ENCODE assay signal across 1 cellular context in the genomic region with DNA sequence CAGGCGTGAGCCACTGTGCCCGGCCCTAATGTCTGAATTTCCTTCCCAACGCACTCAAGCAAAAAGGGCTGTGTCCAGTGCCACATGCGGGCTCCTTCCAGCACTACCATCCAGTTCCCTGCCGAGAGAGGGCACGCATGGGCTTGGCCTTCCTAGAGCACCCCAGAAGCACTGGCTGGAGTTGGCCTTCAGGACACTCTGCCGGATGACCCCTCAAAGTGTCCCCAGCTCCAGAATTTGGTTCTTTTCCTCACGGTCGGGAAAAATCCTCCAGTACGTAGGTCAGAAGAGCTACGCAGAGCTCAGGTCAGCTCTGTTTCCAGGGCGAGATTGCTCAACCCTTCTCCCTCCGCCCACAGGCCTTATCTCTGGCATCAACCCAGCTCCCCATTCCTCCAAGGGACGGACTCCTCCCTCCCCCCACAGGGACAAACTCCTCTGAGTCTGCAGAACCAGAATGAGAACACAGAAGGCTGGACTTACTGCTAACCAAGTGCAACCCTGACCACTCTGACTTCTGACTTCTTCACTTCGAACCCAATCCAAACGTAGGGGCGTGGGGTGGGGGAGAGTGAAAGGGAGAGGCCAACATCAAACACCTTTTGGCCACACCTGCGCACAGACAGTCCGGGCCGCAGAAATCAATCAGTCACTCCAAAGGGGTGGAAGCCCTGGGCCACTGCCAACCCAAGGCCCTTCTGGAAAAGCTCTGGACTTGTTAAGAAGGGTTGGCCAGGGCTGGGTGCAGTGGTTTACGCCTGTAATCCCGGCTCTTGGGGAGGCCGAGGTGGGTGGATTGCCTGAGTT.
TF ChIP-seq lines count a peak whose summit lies in the region.

No MANE protein-coding gene starts in this region.

TF ChIP-seq in SK-N-SH treated with all-trans-retinoic acid at 6 μM for 48 hours, 23 proteins besides CTCF, POLR2A, EP300 and RAD21 (continued from another document):
- TF ChIP-seq, protein P1, sequence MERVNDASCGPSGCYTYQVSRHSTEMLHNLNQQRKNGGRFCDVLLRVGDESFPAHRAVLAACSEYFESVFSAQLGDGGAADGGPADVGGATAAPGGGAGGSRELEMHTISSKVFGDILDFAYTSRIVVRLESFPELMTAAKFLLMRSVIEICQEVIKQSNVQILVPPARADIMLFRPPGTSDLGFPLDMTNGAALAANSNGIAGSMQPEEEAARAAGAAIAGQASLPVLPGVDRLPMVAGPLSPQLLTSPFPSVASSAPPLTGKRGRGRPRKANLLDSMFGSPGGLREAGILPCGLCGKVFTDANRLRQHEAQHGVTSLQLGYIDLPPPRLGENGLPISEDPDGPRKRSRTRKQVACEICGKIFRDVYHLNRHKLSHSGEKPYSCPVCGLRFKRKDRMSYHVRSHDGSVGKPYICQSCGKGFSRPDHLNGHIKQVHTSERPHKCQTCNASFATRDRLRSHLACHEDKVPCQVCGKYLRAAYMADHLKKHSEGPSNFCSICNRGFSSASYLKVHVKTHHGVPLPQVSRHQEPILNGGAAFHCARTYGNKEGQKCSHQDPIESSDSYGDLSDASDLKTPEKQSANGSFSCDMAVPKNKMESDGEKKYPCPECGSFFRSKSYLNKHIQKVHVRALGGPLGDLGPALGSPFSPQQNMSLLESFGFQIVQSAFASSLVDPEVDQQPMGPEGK (CRISPR knock-in tag; IDR thresholded peaks at IDR 0.05; ENCODE audit: borderline replicate concordance), result peak; percentile 37; the same call in 1 of the 2 replicates
- TF ChIP-seq ISL1 (CRISPR knock-in tag; IDR thresholded peaks at IDR 0.05) (0 out of 2 replicates have a peak, but pooled peaks have one; percentile 51), CREB5 (CRISPR knock-in tag; IDR thresholded peaks at IDR 0.05; ENCODE audit: low read depth) (no peak)
